14 cellular contexts compared by ENCODE assay signal in genomic region chr3:101279765-101280385, GRCh38. TPM values are rescaled to one million over a fixed set of nuclear protein-coding genes. Genes with fewer than 3 reads are reported as not detected.
"Had no signal": no experiment of that assay in that cellular context is flagged by ENCODE, and none has a peak within 500 bp of the region (broad histone marks: within the 10 kb centered on the region; RNA-seq: fewer than 3 reads in every experiment).

No MANE protein-coding gene starts in this region.

- H3K27ac ChIP-seq: colonic mucosa, right lobe of liver, suprapubic skin, upper lobe of left lung had no signal

- H3K4me1 ChIP-seq: colonic mucosa, right lobe of liver, suprapubic skin, upper lobe of left lung had no signal

- H3K27me3 ChIP-seq: colonic mucosa, right lobe of liver, suprapubic skin, upper lobe of left lung had no signal

- H3K36me3 ChIP-seq: colonic mucosa, right lobe of liver, suprapubic skin, upper lobe of left lung had no signal

- DNase-seq: activated B cell treated with CpG ODN at 0.5 μM for 24 hours; activated CD4-positive, alpha-beta T cell treated with anti-CD3 and anti-CD28 coated beads, Interleukin-2, amount 10 ng/mL, durations not matched to agents 24 days and 14 days; activated naive CD4-positive, alpha-beta T cell; aorta; colonic mucosa; effector CD4-positive, alpha-beta T cell; left colon; mucosa of descending colon; occipital lobe; right lobe of liver; stimulated activated CD4-positive, alpha-beta T cell treated with anti-CD3 and anti-CD28 coated beads, Interleukin-2, amount 100 ng/mL, for 24 hours; stimulated activated naive CD4-positive, alpha-beta T cell treated with Interleukin-2 at 50 U/mL for 16 hours; upper lobe of left lung had no signal

- H3K4me3 ChIP-seq: colonic mucosa, mucosa of descending colon, right lobe of liver, suprapubic skin, upper lobe of left lung had no signal

- ATAC-seq: left colon, mucosa of descending colon, right lobe of liver had no signal

- H3K9me3 ChIP-seq: colonic mucosa, mucosa of descending colon, right lobe of liver, suprapubic skin, upper lobe of left lung had no signal

RNA-seq across cellular contexts. Expression of gene IMPG2, which starts 40.5 kb away (rescaled TPM):
- polyA plus RNA-seq: aorta had no signal
